ENCODE assay signal across 32 cellular contexts in the genomic region with DNA sequence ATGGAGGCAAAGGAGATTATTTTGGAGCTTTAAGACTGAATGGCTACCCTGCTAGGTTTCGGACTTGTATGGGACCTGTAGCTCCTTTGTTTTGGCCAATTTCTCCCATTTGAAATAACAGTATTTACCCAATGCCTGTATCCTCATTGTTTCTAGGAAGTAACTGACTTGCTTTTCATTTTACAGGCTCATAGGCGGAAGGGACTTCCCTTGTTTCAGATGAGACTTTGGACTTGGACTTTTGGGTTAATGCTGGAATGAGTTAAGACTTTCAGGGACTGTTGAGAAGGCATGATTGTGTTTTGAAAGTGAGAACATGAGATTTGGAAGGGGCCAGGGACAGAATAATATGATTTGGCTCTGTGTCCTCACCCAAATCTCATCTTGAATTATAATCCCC. TPM values are rescaled to one million over a fixed set of nuclear protein-coding genes. Genes with fewer than 3 reads are reported as not detected.
DNase-seq lines count a peak whose midpoint lies in the region; ATAC-seq, FAIRE-seq and TF ChIP-seq lines count a peak whose summit lies in the region.
"Had no signal": no experiment of that assay in that cellular context is flagged by ENCODE, and none has a peak within 500 bp of the region (broad histone marks: within the 10 kb centered on the region; RNA-seq: fewer than 3 reads in every experiment).

No MANE protein-coding gene starts in this region.

- FAIRE-seq in small intestine (lab: Jason Lieb, UNC) = no peak
- no peak for FAIRE-seq in D721Med (lab: Jason Lieb, UNC)
- FAIRE-seq: A204.1, A549 had no signal

- TF ChIP-seq CTCF in mucosa of descending colon (IDR thresholded peaks at IDR 0.05) = no peak
- no peak for TF ChIP-seq CTCF in D721Med (IDR thresholded peaks at IDR 0.05; ENCODE audit: insufficient read depth, missing control alignments)

- peak; percentile 63 for ATAC-seq in left colon
- ATAC-seq in mucosa of descending colon = peak; percentile 34
- ATAC-seq: A549; CD8-positive, alpha-beta T cell had no signal

- H3K27me3 ChIP-seq in small intestine (ENCODE audit: control insufficient read depth in 2 of 2, insufficient read depth in 2 of 2, low read length in 2 of 2) = no peaks in the 10 kb centered on the region
- H3K27me3 ChIP-seq: BE2C; BLaER1; BLaER1 treated with 17β-estradiol and CSF1 and Interleukin-3, amounts not matched to agents 10 nM and 100 nM had no signal

- H3K9me3 ChIP-seq in mucosa of descending colon (no peaks in the 10 kb centered on the region), small intestine (ENCODE audit: control insufficient read depth, low read depth) (no peaks in the 10 kb centered on the region)
- H3K9me3 ChIP-seq: A549, BE2C had no signal

- no peak overlapping the region for H3K4me3 ChIP-seq in mucosa of descending colon
- no peak overlapping the region for H3K4me3 ChIP-seq in small intestine (ENCODE audit: low read depth in 1 of 2, low read length in 2 of 2)
- H3K4me3 ChIP-seq: A549; BLaER1; BLaER1 treated with 17β-estradiol and CSF1 and Interleukin-3, amounts not matched to agents 10 nM and 100 nM had no signal

- H3K27ac ChIP-seq in small intestine (ENCODE audit: low read depth in 1 of 2, low read length in 1 of 2) = no peak overlapping the region
- H3K27ac ChIP-seq: 22Rv1; A549; BLaER1; BLaER1 treated with 17β-estradiol and CSF1 and Interleukin-3, amounts not matched to agents 10 nM and 100 nM; C4-2B had no signal

- DNase-seq in left colon (no peak), mucosa of descending colon (no peak), small intestine (peak; percentile 54), dedifferentiated amniotic fluid mesenchymal stem cell (ENCODE audit: extremely low spot score) (no peak), posterior cingulate gyrus (no peak), D721Med (ENCODE audit: insufficient read length, low spot score) (no peak)
- DNase-seq: 8988T; ACHN; AML-193; BE2C; C1 segment of cervical spinal cord; Caco-2; Calu3; CD4-positive, alpha-beta memory T cell; CD4-positive, alpha-beta T cell; CD4-positive, CD25-positive, alpha-beta regulatory T cell; CD8-positive, alpha-beta memory T cell; CD8-positive, alpha-beta T cell; COR-L47; DMS 273 treated with DMSO at 0.1 percent for 48 hours; DMS153; DMS53; DMS79; DMS79 treated with DMSO at 0.1 percent for 48 hours; DND-41; EL had no signal

- 70 to 87% (median 71%) methylated on average over 2 of the region's 2 CpGs for WGBS in small intestine, 3 donors

- H3K36me3 ChIP-seq in mucosa of descending colon (ENCODE audit: low read depth) = no peaks in the 10 kb centered on the region
- H3K36me3 ChIP-seq in small intestine (ENCODE audit: control insufficient read depth in 2 of 2, insufficient read depth in 2 of 2, low read length in 2 of 2) = no peaks in the 10 kb centered on the region
- H3K36me3 ChIP-seq: BLaER1 had no signal

- intact Hi-C loops in left colon (cut with DNase I, micrococcal nuclease) = no loop called here
- intact Hi-C loops in mucosa of descending colon (cut with DNase I, micrococcal nuclease) = no loop called here
- intact Hi-C loops in posterior cingulate gyrus (cut with DNase I) = no loop called here

- H3K4me1 ChIP-seq in mucosa of descending colon (ENCODE audit: low read depth) (no peaks in the 10 kb centered on the region), small intestine (ENCODE audit: control insufficient read depth in 2 of 2, insufficient read depth in 1 of 2, low read depth in 1 of 2, low read length in 1 of 2) (no peaks in the 10 kb centered on the region)
- H3K4me1 ChIP-seq: A549; BE2C; BLaER1; BLaER1 treated with 17β-estradiol and CSF1 and Interleukin-3, amounts not matched to agents 10 nM and 100 nM; Caco-2 had no signal

RNA-seq across cellular contexts. Expression of gene EIF5A2, which starts 10.5 kb away (rescaled TPM):
- total RNA-seq in left colon (1 to 10 TPM; 3.1 to 3.5 TPM), mucosa of descending colon (10 to 100 TPM in 1 of 3 donors, 1 to 10 TPM in 2; 2.1 to 17.7 (median 4.8) TPM)
- polyA plus RNA-seq in small intestine = 1 to 10 TPM in 2 of 3 donors, under 1 TPM in 1; 0.54 to 2.2 (median 1.9) TPM

RNA-seq across cellular contexts. Expression of gene RPL22L1, which starts 28.0 kb away (rescaled TPM):
- total RNA-seq in left colon = 10 to 100 TPM; 27.0 to 29.3 TPM
- 10 to 100 TPM; 20.9 to 31.4 (median 24.3) TPM for total RNA-seq in mucosa of descending colon
- 100 to 1,000 TPM in 1 of 3 donors, 10 to 100 TPM in 2; 53.9 to 183 (median 72.7) TPM for polyA plus RNA-seq in small intestine
